In genomic region chr6:169332250-169332649, GRCh38 we compare ENCODE assay signal across 24 cellular contexts.
"Had no signal": no experiment of that assay in that cellular context is flagged by ENCODE, and none has a peak within 500 bp of the region (broad histone marks: within the 10 kb centered on the region; RNA-seq: fewer than 3 reads in every experiment).

No MANE protein-coding gene starts in this region.

- H3K27ac ChIP-seq: stomach, testis, thoracic aorta, thyroid gland, tibial artery, tibial nerve, transverse colon, upper lobe of left lung, upper lobe of right lung, uterus, vagina had no signal

- H3K36me3 ChIP-seq: stomach, suprapubic skin, thoracic aorta, thyroid gland, tibial artery, tibial nerve, transverse colon, upper lobe of left lung, upper lobe of right lung, uterus, vagina had no signal

- H3K4me1 ChIP-seq: stomach, suprapubic skin, testis, thyroid gland, tibial artery, tibial nerve, transverse colon, upper lobe of left lung, upper lobe of right lung, uterus, vagina had no signal

- H3K27me3 ChIP-seq: stomach, suprapubic skin, testis, thyroid gland, tibial artery, tibial nerve, transverse colon, upper lobe of left lung, upper lobe of right lung, uterus, vagina had no signal

- H3K9me3 ChIP-seq: stomach, suprapubic skin, testis, thoracic aorta, thyroid gland, tibial artery, tibial nerve, transverse colon, upper lobe of left lung, upper lobe of right lung, uterus, vagina had no signal

- DNase-seq: stimulated activated CD4-positive, alpha-beta T cell treated with anti-CD3 and anti-CD28 coated beads, Interleukin-2, amount 100 ng/mL, for 48 hours; stimulated activated CD4-positive, alpha-beta T cell treated with anti-CD3 and anti-CD28 coated beads, Interleukin-4, amount 100 ng/mL, for 1 hour; stimulated activated CD4-positive, alpha-beta T cell treated with anti-CD3 and anti-CD28 coated beads, Interleukin-4, amount 100 ng/mL, for 24 hours; stimulated activated CD4-positive, alpha-beta T cell treated with anti-CD3 and anti-CD28 coated beads, Interleukin-4, amount 100 ng/mL, for 4 hours; stimulated activated CD8-positive, alpha-beta memory T cell treated with anti-CD3 and anti-CD28 coated beads, Interleukin-4, amount 100 ng/mL, for 48 hours; stimulated activated naive B cell treated with anti-CD40 and anti-IgM and Interleukin-4, amounts not matched to agents 10 μg/mL and 1 μg/mL and 100 μg/mL, for 72 hours; stimulated activated naive CD4-positive, alpha-beta T cell; stimulated activated naive CD4-positive, alpha-beta T cell treated with Interleukin-2 at 50 U/mL for 16 hours; stimulated activated naive CD8-positive, alpha-beta T cell treated with anti-CD3 and anti-CD28 coated beads, Interleukin-15, amount 100 ng/mL, for 72 hours; stimulated activated naive CD8-positive, alpha-beta T cell treated with anti-CD3 and anti-CD28 coated beads, Interleukin-15, Interleukin-2, amounts not matched to agents 100 U/mL and 50 U/mL, for 24 hours; stomach; substantia nigra; testis; thyroid gland; tibial artery; transverse colon; trophoblast cell; upper lobe of left lung; upper lobe of right lung; uterus had no signal

- H3K4me3 ChIP-seq: stomach, suprapubic skin, testis, thoracic aorta, thyroid gland, tibial artery, tibial nerve, transverse colon, upper lobe of left lung, upper lobe of right lung, uterus, vagina had no signal
